Comparison of ENCODE assay signal across 21 cellular contexts in the genomic region with DNA sequence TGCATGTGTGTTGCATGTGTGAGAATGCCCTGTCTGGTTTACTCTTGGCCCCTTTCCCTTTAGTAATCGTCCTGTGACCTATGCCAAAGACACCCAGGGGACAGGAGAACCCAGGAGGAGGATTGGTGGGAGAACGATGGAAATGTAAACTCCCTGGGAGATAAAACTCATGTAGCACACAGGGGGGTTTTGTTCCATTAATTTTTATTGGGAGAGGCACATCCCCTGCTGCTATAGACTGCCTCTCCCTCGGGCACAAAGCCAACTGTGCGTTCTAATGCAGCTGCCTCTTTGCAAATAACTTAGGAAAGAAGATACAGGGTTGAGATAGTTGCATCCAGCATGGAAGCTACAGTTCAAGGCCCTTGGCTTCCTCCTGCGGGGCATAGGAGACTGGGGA.
"Had no signal": no experiment of that assay in that cellular context is flagged by ENCODE, and none has a peak within 500 bp of the region (broad histone marks: within the 10 kb centered on the region; RNA-seq: fewer than 3 reads in every experiment).

No MANE protein-coding gene starts in this region.

- H3K36me3 ChIP-seq: right lobe of liver, suprapubic skin, thyroid gland, vagina had no signal

- H3K27ac ChIP-seq: hepatocyte, psoas muscle, right lobe of liver, suprapubic skin, thyroid gland, vagina had no signal

- DNase-seq: effector CD4-positive, alpha-beta T cell; endodermal cell; erythroblast; foreskin melanocyte; head of caudate nucleus; kidney; left cardiac atrium; mesendoderm; naive B cell; nephron progenitor cell; psoas muscle; retina; right lobe of liver; stimulated activated CD4-positive, alpha-beta T cell treated with anti-CD3 and anti-CD28 coated beads, Interleukin-4, amount 100 ng/mL, for 1 hour; stimulated activated CD8-positive, alpha-beta memory T cell treated with anti-CD3 and anti-CD28 coated beads, Interleukin-4, amount 100 ng/mL, for 48 hours; stimulated activated naive CD8-positive, alpha-beta T cell treated with anti-CD3 and anti-CD28 coated beads, Interleukin-15, Interleukin-2, amounts not matched to agents 100 U/mL and 50 U/mL, for 24 hours; thyroid gland had no signal

- ATAC-seq: left cardiac atrium; psoas muscle; right lobe of liver; stimulated activated effector memory CD8-positive, alpha-beta T cell treated with anti-CD3 and anti-CD28 coated beads, Interleukin-12 subunit alpha, Interleukin-12 subunit beta, amount 100 ng/mL, for 72 hours; stimulated activated naive CD8-positive, alpha-beta T cell treated with anti-CD3 and anti-CD28 coated beads, Interleukin-15, Interleukin-2, amounts not matched to agents 100 U/mL and 50 U/mL, for 24 hours had no signal

- H3K9me3 ChIP-seq: psoas muscle, right lobe of liver, thyroid gland, vagina had no signal

- H3K4me1 ChIP-seq: psoas muscle, right lobe of liver, suprapubic skin, thyroid gland, vagina had no signal

- H3K4me3 ChIP-seq: hepatocyte, psoas muscle, right lobe of liver, suprapubic skin, thyroid gland, vagina had no signal

- H3K27me3 ChIP-seq: hepatocyte, right lobe of liver, suprapubic skin, thyroid gland, vagina had no signal
